In genomic region chr11:2902784-2903671, GRCh38 we compare ENCODE assay signal across 1 cellular context.
TF ChIP-seq lines count a peak whose summit lies in the region.

No MANE protein-coding gene starts in this region.

TF ChIP-seq in HepG2, 621 proteins besides CTCF, POLR2A, EP300 and RAD21 (continues in another document):
- peak; percentile 17; the same call in 1 of the 2 replicates for TF ChIP-seq RFX5 (IDR thresholded peaks at IDR 0.05; ENCODE audit: low read depth, low read length)
- TF ChIP-seq RBFOX2 (IDR thresholded peaks at IDR 0.05; ENCODE audit: low read depth, low read length) = peak; percentile 66
- TF ChIP-seq TBX2 (CRISPR knock-in tag; IDR thresholded peaks at IDR 0.05; ENCODE audit: borderline replicate concordance) = peak; percentile 36; the same call in 1 of the 2 replicates
- TF ChIP-seq ZSCAN21 (CRISPR knock-in tag; IDR thresholded peaks at IDR 0.05; ENCODE audit: borderline replicate concordance) = 0 out of 2 replicates have a peak, but pooled peaks have one; percentile 32
- TF ChIP-seq ZNF282 (IDR thresholded peaks at IDR 0.05; ENCODE audit: partially characterized antibody) = no peak
- peak; percentile 97 for TF ChIP-seq PRDM10 (CRISPR knock-in tag; IDR thresholded peaks at IDR 0.05; ENCODE audit: low read depth)
- TF ChIP-seq ZBTB49 (CRISPR knock-in tag; IDR thresholded peaks at IDR 0.05; ENCODE audit: borderline replicate concordance) = 0 out of 2 replicates have a peak, but pooled peaks have one; percentile 22
- TF ChIP-seq PAF1 (CRISPR knock-in tag; IDR thresholded peaks at IDR 0.05) = no peak
- no peak for TF ChIP-seq ZKSCAN1 (IDR thresholded peaks at IDR 0.05; ENCODE audit: low read length)
- TF ChIP-seq ZNF367 (CRISPR knock-in tag; IDR thresholded peaks at IDR 0.05; ENCODE audit: borderline replicate concordance) = no peak
- peak; percentile 46 for TF ChIP-seq GATAD2A (CRISPR knock-in tag; IDR thresholded peaks at IDR 0.05)
- TF ChIP-seq ZNF547 (CRISPR knock-in tag; IDR thresholded peaks at IDR 0.05) = peak; percentile 72
- 0 out of 2 replicates have a peak, but pooled peaks have one; percentile 19 for TF ChIP-seq ZBTB26 (CRISPR knock-in tag; IDR thresholded peaks at IDR 0.05; ENCODE audit: borderline replicate concordance)
- peak; percentile 64; the same call in 1 of the 2 replicates for TF ChIP-seq ZNF788 (CRISPR knock-in tag; IDR thresholded peaks at IDR 0.05; ENCODE audit: borderline replicate concordance)
- TF ChIP-seq HNRNPLL (IDR thresholded peaks at IDR 0.05; ENCODE audit: low read depth, low read length, poor library complexity, severe bottlenecking) = peak; percentile 30
- 0 out of 2 replicates have a peak, but pooled peaks have one; percentile 32 for TF ChIP-seq MED1 (CRISPR knock-in tag; IDR thresholded peaks at IDR 0.05)
- TF ChIP-seq HMGXB4 (CRISPR knock-in tag; IDR thresholded peaks at IDR 0.05; ENCODE audit: borderline replicate concordance in 1 of 2, low read depth in 1 of 2) = peak in 1 of 2 experiments; percentile 30; a peak in 1 of 4 replicates
- peak; percentile 16; the same call in 1 of the 2 replicates for TF ChIP-seq SALL1 (CRISPR knock-in tag; IDR thresholded peaks at IDR 0.05)
- TF ChIP-seq E2F5 (CRISPR knock-in tag; conservative IDR thresholded peaks at IDR 0.05) = 0 out of 2 replicates have a peak, but pooled peaks have one; percentile 29
- TF ChIP-seq TERF1 (CRISPR knock-in tag; IDR thresholded peaks at IDR 0.05) = no peak
- TF ChIP-seq ZNF224 (CRISPR knock-in tag; IDR thresholded peaks at IDR 0.05) = 0 out of 2 replicates have a peak, but pooled peaks have one; percentile 46
- peak; percentile 90 for TF ChIP-seq ZBTB7A (CRISPR knock-in tag; IDR thresholded peaks at IDR 0.05)
- peak; percentile 50; the same call in 1 of the 2 replicates for TF ChIP-seq ARID4A (CRISPR knock-in tag; IDR thresholded peaks at IDR 0.05; ENCODE audit: borderline replicate concordance)
- TF ChIP-seq AKAP8 (CRISPR knock-in tag; IDR thresholded peaks at IDR 0.05) = peak; percentile 47; the same call in 1 of the 2 replicates
- TF ChIP-seq ZNF687 (CRISPR knock-in tag; IDR thresholded peaks at IDR 0.05) = peak; percentile 73
- TF ChIP-seq HIVEP1 (CRISPR knock-in tag; IDR thresholded peaks at IDR 0.05) = no peak; the same call in 1 of the 2 replicates
- peak; percentile 66 for TF ChIP-seq IKZF4 (CRISPR knock-in tag; IDR thresholded peaks at IDR 0.05; ENCODE audit: borderline replicate concordance, low read depth, not compliant biosample characterization)
- TF ChIP-seq NFKB2 (CRISPR knock-in tag; IDR thresholded peaks at IDR 0.05; ENCODE audit: borderline replicate concordance) = peak; percentile 39; the same call in 1 of the 2 replicates
- peak; percentile 29 to 58; a peak in 3 of 4 replicates for TF ChIP-seq MAFK (conservative IDR thresholded peaks at IDR 0.05 in 1 of 2, IDR thresholded peaks at IDR 0.05 in 1 of 2; ENCODE audit: low read length in 2 of 2)
- TF ChIP-seq HNF4G (IDR thresholded peaks at IDR 0.05; ENCODE audit: borderline replicate concordance, low read depth, low read length) = peak; percentile 66; the same call in 1 of the 2 replicates
- TF ChIP-seq HNF4G (CRISPR knock-in tag; IDR thresholded peaks at IDR 0.05; ENCODE audit: borderline replicate concordance, low read depth) = peak; percentile 68; the same call in 1 of the 2 replicates
- peak; percentile 62; the same call in 1 of the 2 replicates for TF ChIP-seq ZMAT3 (CRISPR knock-in tag; conservative IDR thresholded peaks at IDR 0.05)
- TF ChIP-seq U2AF2 (IDR thresholded peaks at IDR 0.05; ENCODE audit: low read depth, low read length) = 0 out of 2 replicates have a peak, but pooled peaks have one; percentile 33
- TF ChIP-seq KLF12 (CRISPR knock-in tag; IDR thresholded peaks at IDR 0.05; ENCODE audit: borderline replicate concordance) = no peak
- no peak for TF ChIP-seq FIP1L1 (IDR thresholded peaks at IDR 0.05; ENCODE audit: borderline replicate concordance, insufficient read depth, low read depth, low read length)
